Comparison of ENCODE assay signal across 1 cellular context in genomic region chr10:102151774-102152544, GRCh38.
A peak's percentile ranks its signal among the peaks of the same experiment; 100 is the strongest.
TF ChIP-seq lines count a peak whose summit lies in the region.

TSS of gene NOLC1 (plus strand) at chr10:102152389. CDS start at chr10:102152411, 22 bp downstream.

TF ChIP-seq in K562, 482 proteins besides CTCF, POLR2A, EP300 and RAD21 (continued from another document):
- no peak for TF ChIP-seq ZNF518B (CRISPR knock-in tag; IDR thresholded peaks at IDR 0.05)
- no peak for TF ChIP-seq ZNF395 (CRISPR knock-in tag; IDR thresholded peaks at IDR 0.05)
- TF ChIP-seq ZNF224 (CRISPR knock-in tag; IDR thresholded peaks at IDR 0.05) = peak; percentile 70; the same call in 1 of the 2 replicates
- no peak for TF ChIP-seq ELF4 (CRISPR knock-in tag; IDR thresholded peaks at IDR 0.05)
- TF ChIP-seq MYBL2 (IDR thresholded peaks at IDR 0.05; ENCODE audit: low read depth) = no peak
- TF ChIP-seq MYBL2 (CRISPR knock-in tag; IDR thresholded peaks at IDR 0.05; ENCODE audit: borderline replicate concordance) = no peak
- TF ChIP-seq ARID3B (CRISPR knock-in tag; IDR thresholded peaks at IDR 0.05; ENCODE audit: borderline replicate concordance) = no peak
- no peak for TF ChIP-seq SFPQ (IDR thresholded peaks at IDR 0.05; ENCODE audit: low read depth, low read length)
- peak; percentile 65; the same call in 1 of the 2 replicates for TF ChIP-seq JUND (IDR thresholded peaks at IDR 0.05; ENCODE audit: borderline replicate concordance, low read depth, low read length)
- TF ChIP-seq JUND (tag; IDR thresholded peaks at IDR 0.05; ENCODE audit: borderline replicate concordance, low read depth, low read length) = peak; percentile 80; the same call in 2 of the 3 replicates
- peak; percentile 66 for TF ChIP-seq L3MBTL2 (IDR thresholded peaks at IDR 0.05)
- TF ChIP-seq ZNF124 (CRISPR knock-in tag; IDR thresholded peaks at IDR 0.05) = no peak
- TF ChIP-seq THRAP3 (IDR thresholded peaks at IDR 0.05; ENCODE audit: borderline replicate concordance) = no peak
- peak; percentile 80 for TF ChIP-seq ELF1 (tag; IDR thresholded peaks at IDR 0.05)
- TF ChIP-seq TCF7 (IDR thresholded peaks at IDR 0.05; ENCODE audit: borderline replicate concordance) = no peak
- no peak for TF ChIP-seq PTBP1 (IDR thresholded peaks at IDR 0.05; ENCODE audit: low read depth, low read length)
- peak; percentile 34 to 37; a peak in 3 of 4 replicates for TF ChIP-seq SIX5 (IDR thresholded peaks at IDR 0.05; ENCODE audit: borderline replicate concordance in 1 of 2, insufficient read depth in 1 of 2, low read depth in 1 of 2, low read length in 2 of 2)
- TF ChIP-seq CREB3 (tag; conservative IDR thresholded peaks at IDR 0.05; ENCODE audit: low read depth) = no peak
- TF ChIP-seq CHD7 (IDR thresholded peaks at IDR 0.05; ENCODE audit: low read depth, low read length) = no peak
- no peak for TF ChIP-seq ZNF830 (CRISPR knock-in tag; IDR thresholded peaks at IDR 0.05)
- TF ChIP-seq FOXJ2 (tag; IDR thresholded peaks at IDR 0.05) = peak; percentile 46; the same call in 1 of the 2 replicates
- peak; percentile 100 for TF ChIP-seq E2F1 (CRISPR knock-in tag; IDR thresholded peaks at IDR 0.05)
